In genomic region chr15:85583404-85584390, GRCh38 we compare ENCODE assay signal across 8 cellular contexts.
DNase-seq lines count a peak whose midpoint lies in the region; ATAC-seq and TF ChIP-seq lines count a peak whose summit lies in the region.

No MANE protein-coding gene starts in this region.

- peak; percentile 47 for ATAC-seq in GM19351 (IDR thresholded peaks at IDR 0.05; ENCODE audit: unreplicated experiment)
- ATAC-seq in HG03469 (IDR thresholded peaks at IDR 0.05; ENCODE audit: unreplicated experiment), result peak; percentile 31
- ATAC-seq in heart left ventricle, result peak; percentile 9 to 32 (median 20)

- H3K9me3 Mint-ChIP-seq in activated CD4-positive, alpha-beta memory T cell treated with anti-CD3 and anti-CD28 coated beads for 36 hours, result no peaks in the 10 kb centered on the region

- H3K27ac ChIP-seq in heart left ventricle (peak overlapping the region; percentile 82 to 96 (median 88)), spleen (peak overlapping the region; percentile 72 to 97 (median 88))

- peak overlapping the region; percentile 93 for H3K27ac Mint-ChIP-seq in activated CD4-positive, alpha-beta memory T cell treated with anti-CD3 and anti-CD28 coated beads for 36 hours

- no peak for TF ChIP-seq CTCF in heart left ventricle (IDR thresholded peaks at IDR 0.05)
- TF ChIP-seq CTCF in spleen (IDR thresholded peaks at IDR 0.05 in 8 of 11, conservative IDR thresholded peaks at IDR 0.05 in 3 of 11), result no peak

- H3K27me3 Mint-ChIP-seq in activated CD4-positive, alpha-beta memory T cell treated with anti-CD3 and anti-CD28 coated beads for 36 hours, result no peaks in the 10 kb centered on the region

- H3K4me1 Mint-ChIP-seq in activated CD4-positive, alpha-beta memory T cell treated with anti-CD3 and anti-CD28 coated beads for 36 hours (ENCODE audit: low read depth), result peaks cover 90% of the 10 kb centered on the region

- peaks cover 23 to 95% (median 81%) of the 10 kb centered on the region in 12 donors for H3K4me1 ChIP-seq in heart left ventricle
- peaks cover 38 to 90% (median 70%) of the 10 kb centered on the region in 6 donors for H3K4me1 ChIP-seq in spleen

- peaks cover 0 to 53% (median 46%) of the 10 kb centered on the region in 9 donors for H3K36me3 ChIP-seq in heart left ventricle
- H3K36me3 ChIP-seq in spleen, result peaks cover 0 to 74% (median 40%) of the 10 kb centered on the region in 6 donors

- intact Hi-C loops in activated CD4-positive, alpha-beta memory T cell treated with anti-CD3 and anti-CD28 coated beads for 36 hours (cut with micrococcal nuclease), result loop anchor here (1.0 to 5.0 kb wide), 8 partner anchors 25 to 846 kb away; no protein-coding TSS in a partner anchor
- intact Hi-C loops in heart left ventricle (cut with DNase I), result loop anchor here in 7 of 10 donors (2.0 to 10.0 kb wide), 11 partner anchors 39 to 251 kb away; no protein-coding TSS in a partner anchor
- intact Hi-C loops in spleen (cut with DNase I; ENCODE audit: low total_unique reads), result no loop called here

- TF ChIP-seq POLR2A in heart left ventricle (IDR thresholded peaks at IDR 0.05) (peak in 1 of 2 donors; percentile 29), spleen (IDR thresholded peaks at IDR 0.05) (no peak)

- peak overlapping the region; percentile 29 to 66 (median 53) for H3K4me3 ChIP-seq in heart left ventricle
- H3K4me3 ChIP-seq in spleen, result peak overlapping the region; percentile 18 to 68 (median 36)

- peaks cover 71% of the 10 kb centered on the region for H3K36me3 Mint-ChIP-seq in activated CD4-positive, alpha-beta memory T cell treated with anti-CD3 and anti-CD28 coated beads for 36 hours

- DNase-seq in COR-L47 (lab: John Stamatoyannopoulos, UW) (peak; percentile 22), heart left ventricle (peak; percentile 46 to 71 (median 69)), spleen (no peak), ureter (ENCODE audit: low spot score) (no peak), SIG-M5 (lab: John Stamatoyannopoulos, UW) (no peak)
- DNase-seq in activated CD4-positive, alpha-beta memory T cell treated with anti-CD3 and anti-CD28 coated beads for 36 hours, result peak; percentile 71

- peak overlapping the region; percentile 86 for H3K4me3 Mint-ChIP-seq in activated CD4-positive, alpha-beta memory T cell treated with anti-CD3 and anti-CD28 coated beads for 36 hours

- POLR2A ChIA-PET in activated CD4-positive, alpha-beta memory T cell treated with anti-CD3 and anti-CD28 coated beads for 36 hours (lab: Charles Lee), result interaction anchor here (1.0 to 3.8 kb wide), 13 partner anchors 10 to 125 kb away, joined by 3 to 27 read pairs (median 12); no protein-coding TSS in a partner anchor

- no peaks in the 10 kb centered on the region for H3K27me3 ChIP-seq in heart left ventricle
- H3K27me3 ChIP-seq in spleen (replicated peaks in 1 of 7), result no peaks in the 10 kb centered on the region

- WGBS in heart left ventricle, 4 donors, result 22 to 31% (median 25%) methylated on average over 8 of the region's 8 CpGs
- WGBS in spleen, 5 donors, result 20 to 36% (median 23%) methylated on average over 8 of the region's 8 CpGs

- CTCF ChIA-PET in activated CD4-positive, alpha-beta memory T cell treated with anti-CD3 and anti-CD28 coated beads for 36 hours (lab: Charles Lee), result interaction anchor here (1.1 to 2.9 kb wide), 6 partner anchors 9 to 253 kb away, joined by 3 to 13 read pairs (median 9); no protein-coding TSS in a partner anchor

- H3K9me3 ChIP-seq in heart left ventricle (no peaks in the 10 kb centered on the region), spleen (no peaks in the 10 kb centered on the region)

Comparison
In these comparisons a context has a peak if more than half of its experiments do, and no peak if none do; other contexts are left out.
1. DNase-seq: peak in COR-L47 (single experiment), activated CD4-positive, alpha-beta memory T cell treated with anti-CD3 and anti-CD28 coated beads for 36 hours (single experiment) and heart left ventricle (5 of 5); none in spleen (single experiment), ureter (single experiment) and SIG-M5 (single experiment).
2. Peak in every context shown above with its lines, with median percentiles within 50 percentile points of each other: ATAC-seq.